In the genomic region with DNA sequence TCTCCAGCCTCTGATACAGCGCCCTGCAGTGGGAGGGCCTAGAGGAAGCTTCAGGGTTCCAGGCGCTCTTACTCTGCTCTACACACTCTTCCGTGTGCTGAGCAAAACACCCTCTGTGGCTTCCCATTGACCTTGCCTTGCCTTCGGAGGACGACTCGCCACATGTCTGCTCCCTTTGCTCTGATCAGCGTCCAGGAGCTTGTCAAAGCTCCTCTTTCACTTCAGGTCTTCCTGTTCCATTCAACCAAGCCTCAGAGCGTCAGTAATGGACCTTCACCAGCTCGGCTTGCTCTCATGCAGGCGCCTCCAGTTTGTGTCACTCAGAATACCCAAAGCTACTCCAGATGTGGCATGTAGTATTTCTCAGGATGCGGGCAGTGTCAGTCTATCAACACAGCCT, we compare ENCODE assay signal across 13 cellular contexts.
DNase-seq lines count a peak whose midpoint lies in the region; ATAC-seq and TF ChIP-seq lines count a peak whose summit lies in the region.
"Had no signal": no experiment of that assay in that cellular context is flagged by ENCODE, and none has a peak within 500 bp of the region (broad histone marks: within the 10 kb centered on the region; RNA-seq: fewer than 3 reads in every experiment).

No MANE protein-coding gene starts in this region.

- H3K27me3 ChIP-seq in upper lobe of right lung, result no peaks in the 10 kb centered on the region
- H3K27me3 ChIP-seq: Peyer's patch had no signal

- H3K9me3 Mint-ChIP-seq in activated naive CD8-positive, alpha-beta T cell treated with anti-CD3 and anti-CD28 coated beads, Interleukin-2, amount 10 ng/mL, durations not matched to agents 7 days and 5 days, result peaks cover 10% of the 10 kb centered on the region
- peaks cover 3% of the 10 kb centered on the region for H3K9me3 Mint-ChIP-seq in activated naive CD8-positive, alpha-beta T cell treated with anti-CD3 and anti-CD28 coated beads for 36 hours
- H3K9me3 Mint-ChIP-seq in activated T-helper 17 cell treated with anti-CD3 and anti-CD28 coated beads, Interleukin-2, amount 50 U/mL, for 72 hours, result peaks cover 3% of the 10 kb centered on the region
- H3K9me3 Mint-ChIP-seq in memory B cell, result no peaks in the 10 kb centered on the region
- H3K9me3 Mint-ChIP-seq: nephron had no signal

- H3K36me3 ChIP-seq in upper lobe of right lung, result peaks cover 44% of the 10 kb centered on the region

- ATAC-seq in activated naive CD8-positive, alpha-beta T cell treated with anti-CD3 and anti-CD28 coated beads, Interleukin-2, amount 10 ng/mL, durations not matched to agents 7 days and 5 days (ENCODE audit: low read depth), result no peak
- no peak for ATAC-seq in activated T-helper 17 cell treated with anti-CD3 and anti-CD28 coated beads, Interleukin-2, amount 50 U/mL, for 72 hours (replicated peaks)
- ATAC-seq in memory B cell (ENCODE audit: low read depth) (no peak), upper lobe of right lung (no peak), GM18867 (IDR thresholded peaks at IDR 0.05; ENCODE audit: unreplicated experiment) (no peak)

- H3K27ac Mint-ChIP-seq in activated naive CD8-positive, alpha-beta T cell treated with anti-CD3 and anti-CD28 coated beads, Interleukin-2, amount 10 ng/mL, durations not matched to agents 7 days and 5 days, result peak overlapping the region; percentile 15
- no peak overlapping the region for H3K27ac Mint-ChIP-seq in activated naive CD8-positive, alpha-beta T cell treated with anti-CD3 and anti-CD28 coated beads for 36 hours
- H3K27ac Mint-ChIP-seq in activated T-helper 17 cell treated with anti-CD3 and anti-CD28 coated beads, Interleukin-2, amount 50 U/mL, for 72 hours, result peak overlapping the region; percentile 33
- H3K27ac Mint-ChIP-seq in memory B cell, result peak overlapping the region; percentile 51

- TF ChIP-seq CTCF in upper lobe of right lung (IDR thresholded peaks at IDR 0.05) (no peak), GM20000 (IDR thresholded peaks at IDR 0.05; ENCODE audit: extremely low read depth, missing control alignments) (no peak)

- no peaks in the 10 kb centered on the region for H3K27me3 Mint-ChIP-seq in activated naive CD8-positive, alpha-beta T cell treated with anti-CD3 and anti-CD28 coated beads, Interleukin-2, amount 10 ng/mL, durations not matched to agents 7 days and 5 days
- no peaks in the 10 kb centered on the region for H3K27me3 Mint-ChIP-seq in activated naive CD8-positive, alpha-beta T cell treated with anti-CD3 and anti-CD28 coated beads for 36 hours
- no peaks in the 10 kb centered on the region for H3K27me3 Mint-ChIP-seq in activated T-helper 17 cell treated with anti-CD3 and anti-CD28 coated beads, Interleukin-2, amount 50 U/mL, for 72 hours
- H3K27me3 Mint-ChIP-seq in memory B cell, result no peaks in the 10 kb centered on the region

- peaks cover 69% of the 10 kb centered on the region for H3K36me3 Mint-ChIP-seq in activated naive CD8-positive, alpha-beta T cell treated with anti-CD3 and anti-CD28 coated beads, Interleukin-2, amount 10 ng/mL, durations not matched to agents 7 days and 5 days
- H3K36me3 Mint-ChIP-seq in activated naive CD8-positive, alpha-beta T cell treated with anti-CD3 and anti-CD28 coated beads for 36 hours, result peaks cover 74% of the 10 kb centered on the region
- peaks cover 100% of the 10 kb centered on the region for H3K36me3 Mint-ChIP-seq in activated T-helper 17 cell treated with anti-CD3 and anti-CD28 coated beads, Interleukin-2, amount 50 U/mL, for 72 hours (ENCODE audit: low read depth)
- H3K36me3 Mint-ChIP-seq in memory B cell, result peaks cover 52% of the 10 kb centered on the region

- no peak for DNase-seq in activated naive CD8-positive, alpha-beta T cell treated with anti-CD3 and anti-CD28 coated beads, Interleukin-2, amount 10 ng/mL, durations not matched to agents 7 days and 5 days
- no peak for DNase-seq in activated naive CD8-positive, alpha-beta T cell treated with anti-CD3 and anti-CD28 coated beads for 36 hours
- DNase-seq in memory B cell (ENCODE audit: low spot score in 2 of 2), result no peak
- DNase-seq in upper lobe of right lung, result no peak
- no peak for DNase-seq in activated CD4-positive, CD25-positive, alpha-beta regulatory T cell treated with anti-CD3 and anti-CD28 coated beads, Interleukin-2, amount 50 U/mL, for 72 hours
- DNase-seq in GM20000 (ENCODE audit: low spot score), result no peak
- DNase-seq: NCI-H2227 treated with DMSO at 0.1 percent for 48 hours; Peyer's patch; stimulated activated CD4-positive, alpha-beta T cell treated with anti-CD3 and anti-CD28 coated beads, Interleukin-15, amount 100 ng/mL, for 24 hours had no signal

- peaks cover 49% of the 10 kb centered on the region for H3K4me1 Mint-ChIP-seq in activated naive CD8-positive, alpha-beta T cell treated with anti-CD3 and anti-CD28 coated beads, Interleukin-2, amount 10 ng/mL, durations not matched to agents 7 days and 5 days
- peaks cover 30% of the 10 kb centered on the region for H3K4me1 Mint-ChIP-seq in activated naive CD8-positive, alpha-beta T cell treated with anti-CD3 and anti-CD28 coated beads for 36 hours
- H3K4me1 Mint-ChIP-seq in activated T-helper 17 cell treated with anti-CD3 and anti-CD28 coated beads, Interleukin-2, amount 50 U/mL, for 72 hours, result peaks cover 49% of the 10 kb centered on the region
- H3K4me1 Mint-ChIP-seq in memory B cell, result peaks cover 27% of the 10 kb centered on the region

- no peak overlapping the region for H3K4me3 Mint-ChIP-seq in activated naive CD8-positive, alpha-beta T cell treated with anti-CD3 and anti-CD28 coated beads, Interleukin-2, amount 10 ng/mL, durations not matched to agents 7 days and 5 days
- H3K4me3 Mint-ChIP-seq in activated naive CD8-positive, alpha-beta T cell treated with anti-CD3 and anti-CD28 coated beads for 36 hours, result no peak overlapping the region
- H3K4me3 Mint-ChIP-seq in activated T-helper 17 cell treated with anti-CD3 and anti-CD28 coated beads, Interleukin-2, amount 50 U/mL, for 72 hours, result peak overlapping the region; percentile 30
- no peak overlapping the region for H3K4me3 Mint-ChIP-seq in memory B cell
- H3K4me3 Mint-ChIP-seq: nephron had no signal

- no peaks in the 10 kb centered on the region for H3K9me3 ChIP-seq in upper lobe of right lung
- H3K9me3 ChIP-seq: Peyer's patch had no signal

- no peak overlapping the region for H3K4me3 ChIP-seq in upper lobe of right lung
- H3K4me3 ChIP-seq: Peyer's patch had no signal

- intact Hi-C loops in upper lobe of right lung (cut with DNase I), result no loop called here

- peak overlapping the region; percentile 11 for H3K27ac ChIP-seq in upper lobe of right lung
- H3K27ac ChIP-seq: C4-2B, Peyer's patch had no signal

- H3K4me1 ChIP-seq in upper lobe of right lung, result peaks cover 30% of the 10 kb centered on the region

- POLR2A ChIA-PET in activated naive CD8-positive, alpha-beta T cell treated with anti-CD3 and anti-CD28 coated beads, Interleukin-2, amount 10 ng/mL, durations not matched to agents 7 days and 5 days (lab: Charles Lee), result interaction anchor here (1.2 to 1.3 kb wide), 2 partner anchors 26 to 168 kb away, joined by 3 to 4 read pairs; no protein-coding TSS in a partner anchor
